Comparison of ENCODE assay signal across 10 cellular contexts in genomic region chr1:232993555-232993954, GRCh38.
"Had no signal": no experiment of that assay in that cellular context is flagged by ENCODE, and none has a peak within 500 bp of the region (broad histone marks: within the 10 kb centered on the region; RNA-seq: fewer than 3 reads in every experiment).

No MANE protein-coding gene starts in this region.

- ATAC-seq: GM23338 had no signal

- DNase-seq: H9, HCEC 1CT, HFFc6, IMR-90, KBM-7 had no signal

- H3K4me2 ChIP-seq: GM23338, KMS-11 had no signal

- H3K27ac ChIP-seq: HL-60, KMS-11 had no signal

- H3K9ac ChIP-seq: KMS-11 had no signal

- H3K27ac Mint-ChIP-seq: GM23338, H9, HFFc6 had no signal

- H3K4me3 ChIP-seq: GM23338 had no signal

- H3K4me1 Mint-ChIP-seq: GM23338 had no signal

- H3K4me3 Mint-ChIP-seq: GM23338, H9, HFFc6 had no signal

- FAIRE-seq: H1, H54 had no signal
